9 cellular contexts compared by ENCODE assay signal in the genomic region with DNA sequence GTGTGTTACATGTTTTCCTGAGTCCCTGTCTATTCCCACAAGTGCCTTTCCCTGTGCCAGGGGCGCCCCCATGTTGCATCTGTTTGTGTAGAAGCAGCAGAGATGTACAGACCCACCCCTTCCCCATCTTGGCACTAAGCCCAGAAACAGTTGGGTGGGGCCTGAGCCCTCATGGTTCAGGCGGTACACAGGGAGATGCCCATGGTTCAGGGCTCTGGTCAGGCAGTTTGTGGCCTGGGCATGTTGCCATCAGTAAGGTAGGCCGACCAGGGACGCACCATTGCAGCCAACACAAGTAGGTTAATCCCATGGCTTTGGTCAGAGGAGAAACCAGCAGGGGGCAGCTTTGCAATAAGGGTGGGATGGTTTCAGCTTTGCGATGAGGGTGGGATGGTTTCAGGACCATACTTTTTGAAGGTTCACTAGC. TPM values are rescaled to one million over a fixed set of nuclear protein-coding genes. Genes with fewer than 3 reads are reported as not detected.
A peak's percentile ranks its signal among the peaks of the same experiment; 100 is the strongest.
DNase-seq lines count a peak whose midpoint lies in the region; TF ChIP-seq lines count a peak whose summit lies in the region.
"Had no signal": no experiment of that assay in that cellular context is flagged by ENCODE, and none has a peak within 500 bp of the region (broad histone marks: within the 10 kb centered on the region; RNA-seq: fewer than 3 reads in every experiment).

No MANE protein-coding gene starts in this region.

- no peaks in the 10 kb centered on the region for H4K20me1 ChIP-seq in MM.1S (ENCODE audit: insufficient read depth, low read length)

- H3K9me3 ChIP-seq in MM.1S (replicated peaks; ENCODE audit: insufficient read depth, low read length): no peaks in the 10 kb centered on the region
- no peaks in the 10 kb centered on the region for H3K9me3 ChIP-seq in colonic mucosa

- intact Hi-C loops in activated T-helper 1 cell treated with anti-CD3 and anti-CD28 coated beads, Interleukin-12 subunit alpha, Interleukin-12 subunit beta, Interleukin-2, Interleukin-4 antibody, amounts not matched to agents 30 ng/mL and 10 ng/mL and 1 ng/mL, durations not matched to agents 14 hours and 24 hours and 36 hours (cut with micrococcal nuclease): loop anchor here (5.0 kb wide), 1 partner anchor 122 kb away; no protein-coding TSS in a partner anchor
- intact Hi-C loops in colonic mucosa (cut with DNase I): no loop called here

- peak overlapping the region; percentile 30 for H3K4me3 Mint-ChIP-seq in activated T-helper 1 cell treated with anti-CD3 and anti-CD28 coated beads, Interleukin-12 subunit alpha, Interleukin-12 subunit beta, Interleukin-2, Interleukin-4 antibody, amounts not matched to agents 30 ng/mL and 10 ng/mL and 1 ng/mL, durations not matched to agents 14 hours and 24 hours and 36 hours

- H3F3A ChIP-seq in MM.1S (ENCODE audit: insufficient read depth, low read length): 0 out of 2 replicates have a peak, but pooled peaks cover 4% of the 10 kb centered on the region

- no peak overlapping the region for H3K4me3 ChIP-seq in MM.1S (ENCODE audit: low read length)
- H3K4me3 ChIP-seq in colonic mucosa: no peak overlapping the region

- H3K27me3 ChIP-seq in MM.1S (replicated peaks; ENCODE audit: insufficient read depth, low read length): peaks cover 45% of the 10 kb centered on the region
- peaks cover 38% of the 10 kb centered on the region for H3K27me3 ChIP-seq in colonic mucosa

- H3K27me3 Mint-ChIP-seq in activated T-helper 1 cell treated with anti-CD3 and anti-CD28 coated beads, Interleukin-12 subunit alpha, Interleukin-12 subunit beta, Interleukin-2, Interleukin-4 antibody, amounts not matched to agents 30 ng/mL and 10 ng/mL and 1 ng/mL, durations not matched to agents 14 hours and 24 hours and 36 hours (ENCODE audit: insufficient read depth): peaks cover 61% of the 10 kb centered on the region

- H3K27ac ChIP-seq in MM.1S (ENCODE audit: low read length) (no peak overlapping the region), colonic mucosa (no peak overlapping the region)

- peak overlapping the region; percentile 79; the same call in 1 of the 2 replicates for H3K4me2 ChIP-seq in MM.1S (ENCODE audit: low read depth, low read length)

- peaks cover 40% of the 10 kb centered on the region for H3K4me1 Mint-ChIP-seq in activated T-helper 1 cell treated with anti-CD3 and anti-CD28 coated beads, Interleukin-12 subunit alpha, Interleukin-12 subunit beta, Interleukin-2, Interleukin-4 antibody, amounts not matched to agents 30 ng/mL and 10 ng/mL and 1 ng/mL, durations not matched to agents 14 hours and 24 hours and 36 hours (ENCODE audit: low read depth)

- no peaks in the 10 kb centered on the region for H3K79me2 ChIP-seq in MM.1S (ENCODE audit: low read length)

- no peak overlapping the region for H3K9ac ChIP-seq in MM.1S (ENCODE audit: low read length)
- H3K9ac ChIP-seq in colonic mucosa (ENCODE audit: low read depth in 2 of 2, low read length in 2 of 2): no peak overlapping the region

- H3K36me3 ChIP-seq in MM.1S (replicated peaks; ENCODE audit: insufficient read depth, low read length) (no peaks in the 10 kb centered on the region), colonic mucosa (no peaks in the 10 kb centered on the region)

- no peak overlapping the region for H3K27ac Mint-ChIP-seq in activated T-helper 1 cell treated with anti-CD3 and anti-CD28 coated beads, Interleukin-12 subunit alpha, Interleukin-12 subunit beta, Interleukin-2, Interleukin-4 antibody, amounts not matched to agents 30 ng/mL and 10 ng/mL and 1 ng/mL, durations not matched to agents 14 hours and 24 hours and 36 hours

- peak; percentile 38 for DNase-seq in NCI-H146 (lab: John Stamatoyannopoulos, UW)
- no peak for DNase-seq in NCI-H146 treated with DMSO at 0.1 percent for 48 hours (lab: John Stamatoyannopoulos, UW; ENCODE audit: unreplicated experiment)
- DNase-seq in MM.1S: peak; percentile 11
- no peak for DNase-seq in activated T-helper 1 cell treated with anti-CD3 and anti-CD28 coated beads, Interleukin-12 subunit alpha, Interleukin-12 subunit beta, Interleukin-2, Interleukin-4 antibody, amounts not matched to agents 30 ng/mL and 10 ng/mL and 1 ng/mL, durations not matched to agents 14 hours and 24 hours and 36 hours (ENCODE audit: low spot score)
- peak; percentile 47 for DNase-seq in midbrain (lab: John Stamatoyannopoulos, UW)
- DNase-seq in colonic mucosa: no peak
- no peak for DNase-seq in middle frontal gyrus (ENCODE audit: extremely low spot score, low spot score)
- no peak for DNase-seq in hepatic stellate cell (ENCODE audit: low spot score)

- 0 out of 2 replicates have a peak, but pooled peaks have one; percentile 11 for TF ChIP-seq CTCF in MM.1S (IDR thresholded peaks at IDR 0.05; ENCODE audit: low read length)
- TF ChIP-seq CTCF in colonic mucosa (IDR thresholded peaks at IDR 0.05): no peak

- H3K9me2 ChIP-seq in MM.1S (replicated peaks; ENCODE audit: insufficient read depth, low read length): no peaks in the 10 kb centered on the region

- H3K4me1 ChIP-seq in MM.1S (ENCODE audit: low read length): 0 out of 2 replicates have a peak, but pooled peaks cover 8% of the 10 kb centered on the region
- H3K4me1 ChIP-seq in colonic mucosa: peaks cover 7% of the 10 kb centered on the region

- no peak overlapping the region for H2AFZ ChIP-seq in MM.1S (ENCODE audit: low read length)

- no peaks in the 10 kb centered on the region for H3K9me3 Mint-ChIP-seq in activated T-helper 1 cell treated with anti-CD3 and anti-CD28 coated beads, Interleukin-12 subunit alpha, Interleukin-12 subunit beta, Interleukin-2, Interleukin-4 antibody, amounts not matched to agents 30 ng/mL and 10 ng/mL and 1 ng/mL, durations not matched to agents 14 hours and 24 hours and 36 hours

- no peaks in the 10 kb centered on the region for H3K36me3 Mint-ChIP-seq in activated T-helper 1 cell treated with anti-CD3 and anti-CD28 coated beads, Interleukin-12 subunit alpha, Interleukin-12 subunit beta, Interleukin-2, Interleukin-4 antibody, amounts not matched to agents 30 ng/mL and 10 ng/mL and 1 ng/mL, durations not matched to agents 14 hours and 24 hours and 36 hours (ENCODE audit: low read depth)
- H3K36me3 Mint-ChIP-seq: CD4-positive, CD25-positive, alpha-beta regulatory T cell had no signal

RNA-seq across cellular contexts. Expression of a gene that starts 0.9 kb away (rescaled TPM):
- total RNA-seq in activated T-helper 1 cell treated with anti-CD3 and anti-CD28 coated beads, Interleukin-12 subunit alpha, Interleukin-12 subunit beta, Interleukin-2, Interleukin-4 antibody, amounts not matched to agents 30 ng/mL and 10 ng/mL and 1 ng/mL, durations not matched to agents 14 hours and 24 hours and 36 hours: 0.13 and 0.29 TPM in 2 replicates
- total RNA-seq in colonic mucosa: 1 to 10 TPM in 1 of 2 donors, under 1 TPM in 1; 0.59 to 1.6 TPM

RNA-seq across cellular contexts. Expression of a gene that starts 50.8 kb away (rescaled TPM):
- not detected in 2 replicates for total RNA-seq in activated T-helper 1 cell treated with anti-CD3 and anti-CD28 coated beads, Interleukin-12 subunit alpha, Interleukin-12 subunit beta, Interleukin-2, Interleukin-4 antibody, amounts not matched to agents 30 ng/mL and 10 ng/mL and 1 ng/mL, durations not matched to agents 14 hours and 24 hours and 36 hours
- total RNA-seq in colonic mucosa: under 1 TPM; 0.45 to 0.59 TPM

Comparison
In these comparisons a context has a peak if more than half of its experiments do, and no peak if none do; other contexts are left out.
1. DNase-seq: peak in NCI-H146 (single experiment), MM.1S (single experiment) and midbrain (single experiment); none in NCI-H146 treated with DMSO at 0.1 percent for 48 hours (single experiment), activated T-helper 1 cell treated with anti-CD3 and anti-CD28 coated beads, Interleukin-12 subunit alpha, Interleukin-12 subunit beta, Interleukin-2, Interleukin-4 antibody, amounts not matched to agents 30 ng/mL and 10 ng/mL and 1 ng/mL, durations not matched to agents 14 hours and 24 hours and 36 hours (single experiment), colonic mucosa (single experiment), middle frontal gyrus (single experiment) and hepatic stellate cell (single experiment).